Comparison of ENCODE assay signal across 33 cellular contexts in the genomic region with DNA sequence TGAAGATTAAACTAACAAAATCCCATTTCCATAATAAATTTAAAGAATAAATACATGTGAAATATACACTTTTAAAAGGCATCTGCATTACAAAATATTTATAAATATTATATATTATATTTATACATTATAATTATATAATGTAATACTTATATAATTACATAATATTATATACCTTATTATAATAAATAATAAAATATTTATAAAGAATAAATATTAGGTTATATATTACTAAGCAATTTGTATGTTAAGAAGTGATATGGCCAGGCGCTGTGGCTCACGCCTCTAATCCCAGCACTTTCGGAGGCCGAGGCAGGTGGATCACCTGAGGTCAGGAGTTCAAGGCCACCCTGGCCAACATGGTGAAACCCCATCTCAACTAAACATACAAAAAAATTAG.
"Had no signal": no experiment of that assay in that cellular context is flagged by ENCODE, and none has a peak within 500 bp of the region (broad histone marks: within the 10 kb centered on the region; RNA-seq: fewer than 3 reads in every experiment).

No MANE protein-coding gene starts in this region.

- ATAC-seq: activated CD8-positive, alpha-beta memory T cell treated with anti-CD3 and anti-CD28 coated beads, Interleukin-2, amount 10 ng/mL, durations not matched to agents 7 days and 5 days; activated CD8-positive, alpha-beta T cell treated with anti-CD3 and anti-CD28 coated beads, Interleukin-2, amount 10 ng/mL, durations not matched to agents 7 days and 5 days; activated naive CD4-positive, alpha-beta T cell treated with anti-CD3 and anti-CD28 coated beads, Interleukin-2, amount 50 U/mL, for 72 hours; activated T-cell treated with anti-CD3 and anti-CD28 coated beads, Interleukin-2, amount 50 U/mL, for 72 hours; T-helper 17 cell had no signal

- H3K36me3 ChIP-seq: ascending aorta, breast epithelium, cardiac muscle cell, esophagus squamous epithelium had no signal

- H3K9me3 ChIP-seq: ascending aorta, breast epithelium, esophagus squamous epithelium had no signal

- H3K27ac Mint-ChIP-seq: activated CD8-positive, alpha-beta memory T cell treated with anti-CD3 and anti-CD28 coated beads, Interleukin-2, amount 10 ng/mL, durations not matched to agents 7 days and 5 days; activated CD8-positive, alpha-beta T cell treated with anti-CD3 and anti-CD28 coated beads, Interleukin-2, amount 10 ng/mL, durations not matched to agents 7 days and 5 days; activated naive CD4-positive, alpha-beta T cell treated with anti-CD3 and anti-CD28 coated beads, Interleukin-2, amount 10 ng/mL, durations not matched to agents 7 days and 5 days; activated naive CD4-positive, alpha-beta T cell treated with anti-CD3 and anti-CD28 coated beads, Interleukin-2, amount 50 U/mL, for 72 hours; activated naive CD8-positive, alpha-beta T cell treated with anti-CD3 and anti-CD28 coated beads, Interleukin-2, amount 10 ng/mL, durations not matched to agents 7 days and 5 days; activated T-cell treated with anti-CD3 and anti-CD28 coated beads, Interleukin-2, amount 50 U/mL, for 72 hours; dendritic cell treated with granulocyte-macrophage colony-stimulating factor and Interleukin-4, amounts not matched to agents 40 ng/mL and 50 ng/mL, for 4 days; endodermal cell; T-helper 17 cell; T-helper 2 cell treated with Interferon-gamma antibody and Interleukin-4, amounts not matched to agents 5 μg/mL and 100 μg/mL, for 36 hours had no signal

- H3K36me3 Mint-ChIP-seq: activated CD8-positive, alpha-beta memory T cell treated with anti-CD3 and anti-CD28 coated beads, Interleukin-2, amount 10 ng/mL, durations not matched to agents 7 days and 5 days; activated naive CD4-positive, alpha-beta T cell treated with anti-CD3 and anti-CD28 coated beads, Interleukin-2, amount 10 ng/mL, durations not matched to agents 7 days and 5 days; activated naive CD4-positive, alpha-beta T cell treated with anti-CD3 and anti-CD28 coated beads, Interleukin-2, amount 50 U/mL, for 72 hours; activated naive CD8-positive, alpha-beta T cell treated with anti-CD3 and anti-CD28 coated beads, Interleukin-2, amount 10 ng/mL, durations not matched to agents 7 days and 5 days had no signal

- H3K9me3 Mint-ChIP-seq: activated naive CD4-positive, alpha-beta T cell treated with anti-CD3 and anti-CD28 coated beads, Interleukin-2, amount 10 ng/mL, durations not matched to agents 7 days and 5 days; activated T-cell treated with anti-CD3 and anti-CD28 coated beads, Interleukin-2, amount 50 U/mL, for 72 hours; brain; dendritic cell treated with granulocyte-macrophage colony-stimulating factor and Interleukin-4, amounts not matched to agents 40 ng/mL and 50 ng/mL, for 4 days; endodermal cell; T-helper 2 cell treated with Interferon-gamma antibody and Interleukin-4, amounts not matched to agents 5 μg/mL and 100 μg/mL, for 36 hours had no signal

- H3K4me1 Mint-ChIP-seq: activated CD8-positive, alpha-beta memory T cell treated with anti-CD3 and anti-CD28 coated beads, Interleukin-2, amount 10 ng/mL, durations not matched to agents 7 days and 5 days; activated naive CD4-positive, alpha-beta T cell treated with anti-CD3 and anti-CD28 coated beads, Interleukin-2, amount 10 ng/mL, durations not matched to agents 7 days and 5 days; activated naive CD8-positive, alpha-beta T cell treated with anti-CD3 and anti-CD28 coated beads, Interleukin-2, amount 10 ng/mL, durations not matched to agents 7 days and 5 days had no signal

- H3K4me3 Mint-ChIP-seq: activated CD8-positive, alpha-beta memory T cell treated with anti-CD3 and anti-CD28 coated beads, Interleukin-2, amount 10 ng/mL, durations not matched to agents 7 days and 5 days; activated CD8-positive, alpha-beta T cell treated with anti-CD3 and anti-CD28 coated beads, Interleukin-2, amount 10 ng/mL, durations not matched to agents 7 days and 5 days; activated naive CD4-positive, alpha-beta T cell treated with anti-CD3 and anti-CD28 coated beads, Interleukin-2, amount 10 ng/mL, durations not matched to agents 7 days and 5 days; activated naive CD8-positive, alpha-beta T cell treated with anti-CD3 and anti-CD28 coated beads, Interleukin-2, amount 10 ng/mL, durations not matched to agents 7 days and 5 days; activated T-cell treated with anti-CD3 and anti-CD28 coated beads, Interleukin-2, amount 50 U/mL, for 72 hours; brain; dendritic cell treated with granulocyte-macrophage colony-stimulating factor and Interleukin-4, amounts not matched to agents 40 ng/mL and 50 ng/mL, for 4 days; endodermal cell; T-helper 17 cell; T-helper 2 cell treated with Interferon-gamma antibody and Interleukin-4, amounts not matched to agents 5 μg/mL and 100 μg/mL, for 36 hours had no signal

- H3K4me3 ChIP-seq: ascending aorta, breast epithelium, cardiac muscle cell, coronary artery, dorsolateral prefrontal cortex, esophagus squamous epithelium had no signal

- H3K4me1 ChIP-seq: breast epithelium had no signal

- DNase-seq: activated CD4-positive, alpha-beta T cell treated with anti-CD3 and anti-CD28 coated beads for 1 hour; activated CD4-positive, alpha-beta T cell treated with anti-CD3 and anti-CD28 coated beads for 48 hours; activated CD4-positive, alpha-beta T cell treated with anti-CD3 and anti-CD28 coated beads, Interleukin-2, amount 50 U/mL, for 1 hour; activated CD4-positive, alpha-beta T cell treated with anti-CD3 and anti-CD28 coated beads, Interleukin-2, amount 50 U/mL, for 48 hours; activated CD8-positive, alpha-beta memory T cell treated with anti-CD3 and anti-CD28 coated beads, Interleukin-2, amount 10 ng/mL, durations not matched to agents 7 days and 5 days; activated CD8-positive, alpha-beta memory T cell treated with anti-CD3 and anti-CD28 coated beads, Interleukin-2, amount 50 U/mL, for 4 hours; activated CD8-positive, alpha-beta T cell treated with anti-CD3 and anti-CD28 coated beads, Interleukin-2, amount 10 ng/mL, durations not matched to agents 7 days and 5 days; activated gamma-delta T cell; activated naive CD4-positive, alpha-beta T cell; activated naive CD4-positive, alpha-beta T cell treated with anti-CD3 and anti-CD28 coated beads, Interleukin-2, amount 10 ng/mL, durations not matched to agents 7 days and 5 days; activated naive CD8-positive, alpha-beta T cell treated with anti-CD3 and anti-CD28 coated beads, Interleukin-2, amount 10 ng/mL, durations not matched to agents 7 days and 5 days; activated T-cell treated with anti-CD3 and anti-CD28 coated beads, Interleukin-2, amount 50 U/mL, for 1 hour; activated T-cell treated with anti-CD3 and anti-CD28 coated beads, Interleukin-2, amount 50 U/mL, for 72 hours; central memory CD4-positive, alpha-beta T cell; cerebellar nuclear complex; dorsolateral prefrontal cortex; effector memory CD4-positive, alpha-beta T cell; endodermal cell; erythroblast; esophagus squamous epithelium; foreskin melanocyte; head of caudate nucleus; T-helper 1 cell; T-helper 17 cell; T1000 had no signal

- H3K27me3 ChIP-seq: ascending aorta, breast epithelium, cardiac muscle cell, dorsolateral prefrontal cortex, esophagus squamous epithelium had no signal

- H3K27me3 Mint-ChIP-seq: activated CD8-positive, alpha-beta memory T cell treated with anti-CD3 and anti-CD28 coated beads, Interleukin-2, amount 10 ng/mL, durations not matched to agents 7 days and 5 days; activated naive CD4-positive, alpha-beta T cell treated with anti-CD3 and anti-CD28 coated beads, Interleukin-2, amount 10 ng/mL, durations not matched to agents 7 days and 5 days; activated naive CD8-positive, alpha-beta T cell treated with anti-CD3 and anti-CD28 coated beads, Interleukin-2, amount 10 ng/mL, durations not matched to agents 7 days and 5 days; brain; T-helper 17 cell had no signal

- H3K27ac ChIP-seq: ascending aorta, breast epithelium, cardiac muscle cell, coronary artery, esophagus squamous epithelium had no signal
